Comparison of ENCODE assay signal across 8 cellular contexts in the genomic region with DNA sequence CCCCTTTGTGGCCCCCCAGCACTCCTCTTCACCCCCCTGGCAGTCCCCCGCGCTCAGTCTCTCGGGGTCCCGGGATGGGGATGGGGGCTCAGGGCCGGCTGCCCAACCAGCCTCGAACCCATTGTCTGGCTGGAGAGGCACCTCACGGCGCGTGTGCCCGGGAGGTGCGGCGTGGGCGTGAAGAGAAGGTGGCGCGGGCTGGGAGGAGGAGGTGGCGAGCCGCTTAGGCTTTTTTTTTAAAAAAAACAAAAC. TPM values are rescaled to one million over a fixed set of nuclear protein-coding genes. Genes with fewer than 3 reads are reported as not detected.
DNase-seq lines count a peak whose midpoint lies in the region; ATAC-seq, FAIRE-seq and TF ChIP-seq lines count a peak whose summit lies in the region.

No MANE protein-coding gene starts in this region.

- H3K79me2 ChIP-seq in K562 (ENCODE audit: control insufficient read depth, insufficient read depth, low read length) = no peaks in the 10 kb centered on the region

- peak overlapping the region; percentile 98; the same call in 1 of the 2 replicates for H2AFZ ChIP-seq in K562 (ENCODE audit: low read depth, low read length)

- H3K9me1 ChIP-seq in K562 (ENCODE audit: control insufficient read depth, insufficient read depth, low read length) = no peaks in the 10 kb centered on the region

- H3K4me1 ChIP-seq in K562 (replicated peaks in 1 of 2; ENCODE audit: control insufficient read depth in 2 of 2, insufficient read depth in 2 of 2, low read length in 2 of 2) = peaks cover 0 to 17% of the 10 kb centered on the region in 2 experiments; a peak in 3 of 5 replicates
- peaks cover 0 to 38% (median 30%) of the 10 kb centered on the region in 5 donors for H3K4me1 ChIP-seq in subcutaneous abdominal adipose tissue (ENCODE audit: control insufficient read depth in 5 of 5, insufficient read depth in 5 of 5, low read length in 5 of 5)

- intact Hi-C loops in K562 (cut with micrococcal nuclease) = loop anchor here (10.0 kb wide), 2 partner anchors 299 to 301 kb away; no protein-coding TSS in a partner anchor

- H3K4me3 ChIP-seq in K562 (peak overlapping the region; percentile 82; the same call in 1 of the 2 replicates), subcutaneous abdominal adipose tissue (ENCODE audit: low read depth in 1 of 5, low read length in 5 of 5) (peak overlapping the region in 4 of 5 donors; percentile 84 to 96 (median 86))

- no peak for FAIRE-seq in K562 (lab: Jason Lieb, UNC)

- H3K9me3 ChIP-seq in K562 (replicated peaks; ENCODE audit: control insufficient read depth, insufficient read depth, low read depth, low read length) (no peaks in the 10 kb centered on the region), subcutaneous abdominal adipose tissue (ENCODE audit: control insufficient read depth in 5 of 5, low read length in 5 of 5) (no peaks in the 10 kb centered on the region)

- in situ Hi-C loops in K562 (cut with MboI) = no loop called here

- DNase-seq in NCI-H2171 (lab: John Stamatoyannopoulos, UW) (peak; percentile 10), NCI-H2171 treated with DMSO at 0.1 percent for 48 hours (lab: John Stamatoyannopoulos, UW) (no peak), K562 (ENCODE audit: extremely low read depth in 1 of 4, low spot score in 3 of 4) (no peak), SW 1271 (lab: John Stamatoyannopoulos, UW) (no peak)
- DNase-seq in central memory CD4-positive, alpha-beta T cell = no peak

- CTCF ChIA-PET in K562 (lab: Yijun Ruan, JAX; ENCODE audit: low intra/inter-chr PET ratio) = no interaction called here

- POLR2A ChIA-PET in K562 (lab: Yijun Ruan, JAX) = interaction anchor here (0.5 kb wide), 1 partner anchor 173 kb away, joined by 3 read pairs; no protein-coding TSS in a partner anchor

- 0 out of 2 replicates have a peak, but pooled peaks cover 6% of the 10 kb centered on the region for H4K20me1 ChIP-seq in K562 (replicated peaks; ENCODE audit: control insufficient read depth, insufficient read depth, low read length)

- H3K27me3 ChIP-seq in K562 (ENCODE audit: control insufficient read depth in 2 of 2, insufficient read depth in 2 of 2, low read length in 2 of 2) (peaks cover 18 to 25% of the 10 kb centered on the region in 2 experiments), layer of hippocampus (ENCODE audit: control insufficient read depth, insufficient read depth, low read length) (no peaks in the 10 kb centered on the region), subcutaneous abdominal adipose tissue (ENCODE audit: control insufficient read depth in 5 of 5, insufficient read depth in 4 of 5, low read length in 5 of 5) (no peaks in the 10 kb centered on the region)

- no peak overlapping the region for H3K27ac ChIP-seq in K562 (ENCODE audit: extremely low read depth, low read depth, low read length)
- H3K27ac ChIP-seq in layer of hippocampus (ENCODE audit: low read depth, low read length) = peak overlapping the region; percentile 85
- peak overlapping the region; percentile 93 for H3K27ac ChIP-seq in subcutaneous abdominal adipose tissue (ENCODE audit: low read depth, low read length)

- 10% methylated on average over 13 of the region's 17 CpGs for WGBS in K562 (ENCODE audit: insufficient coverage, low coverage, missing lambda C conversion rate)

- H3K9ac ChIP-seq in K562 (ENCODE audit: insufficient read depth in 1 of 2, low read depth in 2 of 2, low read length in 2 of 2) (peak overlapping the region in 1 of 2 experiments; percentile 83; a peak in 2 of 4 replicates), subcutaneous abdominal adipose tissue (ENCODE audit: low read length in 5 of 5) (peak overlapping the region in 4 of 5 donors; percentile 81 to 86 (median 84))

- H3K4me2 ChIP-seq in K562 (ENCODE audit: insufficient read depth, low read length) = no peak overlapping the region; the same call in 1 of the 2 replicates

- no TSS peak for BruUV-seq in K562 (replicated peaks; lab: Mats Ljungman, UMichigan)

- no peak for TF ChIP-seq EP300 in K562 (IDR thresholded peaks at IDR 0.05; ENCODE audit: low read length)

- TF ChIP-seq CTCF in K562 (IDR thresholded peaks at IDR 0.05 in 2 of 3, conservative IDR thresholded peaks at IDR 0.05 in 1 of 3; ENCODE audit: insufficient read depth in 2 of 3, low read depth in 1 of 3, low read length in 3 of 3) = no peak

- H3K36me3 ChIP-seq in K562 (ENCODE audit: control insufficient read depth, insufficient read depth, low read length) (no peaks in the 10 kb centered on the region), subcutaneous abdominal adipose tissue (ENCODE audit: control insufficient read depth in 5 of 5, insufficient read depth in 5 of 5, low read length in 5 of 5) (no peaks in the 10 kb centered on the region)

- TF ChIP-seq POLR2A in K562 (conservative IDR thresholded peaks at IDR 0.05) = no peak

- TF ChIP-seq RAD21 in K562 (CRISPR knock-in tag; conservative IDR thresholded peaks at IDR 0.05 in 1 of 2, IDR thresholded peaks at IDR 0.05 in 1 of 2) = no peak

- ATAC-seq in HG03439 (IDR thresholded peaks at IDR 0.05; ENCODE audit: unreplicated experiment) = peak; percentile 24
- no peak for ATAC-seq in K562

TF ChIP-seq in K562, 482 proteins besides CTCF, POLR2A, EP300 and RAD21:
- TF ChIP-seq COPS2 (conservative IDR thresholded peaks at IDR 0.05) (no peak), ZBTB8A (IDR thresholded peaks at IDR 0.05; ENCODE audit: partially characterized antibody) (no peak), EGR1 (conservative IDR thresholded peaks at IDR 0.05) (peak; percentile 79), FUS (optimal IDR thresholded peaks at IDR 0.05; ENCODE audit: low read depth, low read length) (no peak)
- TF ChIP-seq, protein P1, sequence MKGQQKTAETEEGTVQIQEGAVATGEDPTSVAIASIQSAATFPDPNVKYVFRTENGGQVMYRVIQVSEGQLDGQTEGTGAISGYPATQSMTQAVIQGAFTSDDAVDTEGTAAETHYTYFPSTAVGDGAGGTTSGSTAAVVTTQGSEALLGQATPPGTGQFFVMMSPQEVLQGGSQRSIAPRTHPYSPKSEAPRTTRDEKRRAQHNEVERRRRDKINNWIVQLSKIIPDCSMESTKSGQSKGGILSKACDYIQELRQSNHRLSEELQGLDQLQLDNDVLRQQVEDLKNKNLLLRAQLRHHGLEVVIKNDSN (CRISPR knock-in tag; IDR thresholded peaks at IDR 0.05) = no peak
- TF ChIP-seq, protein P2, sequence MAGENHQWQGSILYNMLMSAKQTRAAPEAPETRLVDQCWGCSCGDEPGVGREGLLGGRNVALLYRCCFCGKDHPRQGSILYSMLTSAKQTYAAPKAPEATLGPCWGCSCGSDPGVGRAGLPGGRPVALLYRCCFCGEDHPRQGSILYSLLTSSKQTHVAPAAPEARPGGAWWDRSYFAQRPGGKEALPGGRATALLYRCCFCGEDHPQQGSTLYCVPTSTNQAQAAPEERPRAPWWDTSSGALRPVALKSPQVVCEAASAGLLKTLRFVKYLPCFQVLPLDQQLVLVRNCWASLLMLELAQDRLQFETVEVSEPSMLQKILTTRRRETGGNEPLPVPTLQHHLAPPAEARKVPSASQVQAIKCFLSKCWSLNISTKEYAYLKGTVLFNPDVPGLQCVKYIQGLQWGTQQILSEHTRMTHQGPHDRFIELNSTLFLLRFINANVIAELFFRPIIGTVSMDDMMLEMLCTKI (IDR thresholded peaks at IDR 0.05; ENCODE audit: partially characterized antibody) = no peak

RNA-seq across cellular contexts. Expression of a gene that starts 0.8 kb away (rescaled TPM):
- total RNA-seq in K562 (2011; cell fraction: chromatin; rRNA removed; ENCODE audit: low replicate concordance) = 0.44 and 2.0 TPM in 2 replicates
- total RNA-seq in K562 (2011; cell fraction: nucleolus; rRNA removed) = 0.26 and 0.50 TPM in 2 replicates
- total RNA-seq in K562 (2011; cell fraction: nucleoplasm; rRNA removed) = 0.22 and 0.31 TPM in 2 replicates
- total RNA-seq in K562 (2014; rRNA removed) (0.20 TPM in 1 of 2 replicates, not detected in the other), K562 (2014; rRNA removed; fragmentation: Illumina TruSeq; extraction: Trizol) (0.25 and 0.54 TPM in 2 replicates), K562 (2015; rRNA removed; fragmentation: Illumina TruSeq; extraction: Trizol) (0.19 and 0.22 TPM in 2 replicates), K562 (2021) (0.27 TPM in 2 replicates)
- polyA plus RNA-seq in K562 (2011; rRNA removed) (0.18 and 0.21 TPM in 2 replicates), K562 (2014; fragmentation: Illumina TruSeq; extraction: Trizol) (0.22 and 0.43 TPM in 2 replicates), K562 (2014; fragmentation: Nextera tagmentation; extraction: Ambion mirVana) (under 1 TPM; 0.15 to 0.49 TPM), K562 (2014; rRNA removed) (0.16 and 0.22 TPM in 2 replicates)
- 0.04 and 0.09 TPM in 2 replicates for polyA plus RNA-seq in K562 (2011; cell fraction: cytosol; rRNA removed)
- 0.20 and 0.58 TPM in 2 replicates for polyA plus RNA-seq in K562 (2011; cell fraction: nucleus; rRNA removed)
- polyA plus RNA-seq in K562 (2012) = 0.14 and 0.21 TPM in 2 replicates
- polyA minus RNA-seq in K562 (2011; rRNA and poly(A)+ RNA removed) = 0.14 and 0.48 TPM in 2 replicates
- polyA minus RNA-seq in K562 (2011; cell fraction: cytosol; rRNA and poly(A)+ RNA removed) = 0.36 and 0.48 TPM in 2 replicates
- 0.13 and 0.33 TPM in 2 replicates for polyA minus RNA-seq in K562 (2011; cell fraction: nucleus; rRNA and poly(A)+ RNA removed)
